34 cellular contexts compared by ENCODE assay signal in the genomic region with DNA sequence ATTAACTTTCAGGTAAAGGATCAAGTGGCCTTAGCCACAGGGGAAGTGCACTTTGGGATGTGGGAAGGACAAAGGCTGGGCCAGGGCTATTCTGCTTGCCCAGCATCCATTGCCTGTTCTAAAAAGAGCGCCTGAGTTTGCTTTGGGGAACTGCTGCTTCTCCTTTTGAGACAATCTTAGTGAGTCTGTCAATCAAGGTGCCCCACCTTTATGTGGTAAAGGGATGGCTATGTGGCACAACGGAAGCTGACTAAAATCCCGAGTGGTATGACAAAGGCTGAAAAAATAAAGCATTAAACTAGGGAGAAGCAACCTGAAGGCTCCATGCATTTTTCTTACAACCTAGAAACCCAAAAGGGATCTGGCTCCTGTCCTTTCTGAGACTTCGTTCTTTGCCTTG.
"Had no signal": no experiment of that assay in that cellular context is flagged by ENCODE, and none has a peak within 500 bp of the region (broad histone marks: within the 10 kb centered on the region; RNA-seq: fewer than 3 reads in every experiment).

No MANE protein-coding gene starts in this region.

- H3K4me1 Mint-ChIP-seq: activated CD4-positive, alpha-beta T cell treated with anti-CD3 and anti-CD28 coated beads for 36 hours; activated CD4-positive, alpha-beta T cell treated with anti-CD3 and anti-CD28 coated beads, Interleukin-2, amount 10 ng/mL, durations not matched to agents 24 days and 14 days; activated CD8-positive, alpha-beta memory T cell treated with anti-CD3 and anti-CD28 coated beads, Interleukin-2, amount 10 ng/mL, durations not matched to agents 7 days and 5 days; activated naive CD4-positive, alpha-beta T cell treated with anti-CD3 and anti-CD28 coated beads, Interleukin-2, amount 50 U/mL, for 24 hours; activated naive CD8-positive, alpha-beta T cell treated with anti-CD3 and anti-CD28 coated beads, Interleukin-2, amount 10 ng/mL, durations not matched to agents 7 days and 5 days; T-helper 17 cell had no signal

- ATAC-seq: activated CD4-positive, alpha-beta T cell treated with anti-CD3 and anti-CD28 coated beads for 36 hours; activated CD8-positive, alpha-beta memory T cell treated with anti-CD3 and anti-CD28 coated beads, Interleukin-2, amount 10 ng/mL, durations not matched to agents 7 days and 5 days; activated CD8-positive, alpha-beta T cell treated with anti-CD3 and anti-CD28 coated beads, Interleukin-2, amount 10 ng/mL, durations not matched to agents 7 days and 5 days; effector memory CD8-positive, alpha-beta T cell; gastroesophageal sphincter; heart right ventricle; T-helper 17 cell had no signal

- H3K27me3 ChIP-seq: ascending aorta, breast epithelium, cardiac muscle cell, dorsolateral prefrontal cortex, esophagus squamous epithelium, gastroesophageal sphincter, heart right ventricle had no signal

- H3K27me3 Mint-ChIP-seq: activated CD4-positive, alpha-beta T cell treated with anti-CD3 and anti-CD28 coated beads for 36 hours; activated CD4-positive, alpha-beta T cell treated with anti-CD3 and anti-CD28 coated beads, Interleukin-2, amount 10 ng/mL, durations not matched to agents 24 days and 14 days; activated CD8-positive, alpha-beta memory T cell treated with anti-CD3 and anti-CD28 coated beads, Interleukin-2, amount 10 ng/mL, durations not matched to agents 7 days and 5 days; activated naive CD4-positive, alpha-beta T cell treated with anti-CD3 and anti-CD28 coated beads, Interleukin-2, amount 50 U/mL, for 24 hours; activated naive CD8-positive, alpha-beta T cell treated with anti-CD3 and anti-CD28 coated beads, Interleukin-2, amount 10 ng/mL, durations not matched to agents 7 days and 5 days; brain; dendritic cell treated with granulocyte-macrophage colony-stimulating factor and Interleukin-4, amounts not matched to agents 40 ng/mL and 50 ng/mL, for 4 days; effector memory CD8-positive, alpha-beta T cell had no signal

- DNase-seq: activated CD4-positive, alpha-beta memory T cell treated with anti-CD3 and anti-CD28 coated beads for 36 hours; activated CD4-positive, alpha-beta T cell treated with anti-CD3 and anti-CD28 coated beads for 36 hours; activated CD4-positive, alpha-beta T cell treated with anti-CD3 and anti-CD28 coated beads, Interleukin-2, amount 10 ng/mL, durations not matched to agents 24 days and 14 days; activated CD4-positive, CD25-positive, alpha-beta regulatory T cell; activated CD4-positive, CD25-positive, alpha-beta regulatory T cell treated with anti-CD3 and anti-CD28 coated beads, Interleukin-2, amount 50 U/mL, for 72 hours; activated CD8-positive, alpha-beta memory T cell treated with anti-CD3 and anti-CD28 coated beads, Interleukin-2, amount 10 ng/mL, durations not matched to agents 7 days and 5 days; activated CD8-positive, alpha-beta memory T cell treated with anti-CD3 and anti-CD28 coated beads, Interleukin-2, amount 50 U/mL, for 4 hours; activated CD8-positive, alpha-beta T cell treated with anti-CD3 and anti-CD28 coated beads, Interleukin-2, amount 10 ng/mL, durations not matched to agents 7 days and 5 days; activated effector memory CD4-positive, alpha-beta T cell treated with anti-CD3 and anti-CD28 coated beads, Interleukin-2, amount 50 U/mL, for 16 hours; activated naive CD4-positive, alpha-beta T cell treated with anti-CD3 and anti-CD28 coated beads for 36 hours; activated naive CD8-positive, alpha-beta T cell treated with anti-CD3 and anti-CD28 coated beads, Interleukin-2, amount 10 ng/mL, durations not matched to agents 7 days and 5 days; activated T-cell treated with anti-CD3 and anti-CD28 coated beads, Interleukin-2, amount 50 U/mL, for 1 hour; activated T-cell treated with anti-CD3 and anti-CD28 coated beads, Interleukin-2, amount 50 U/mL, for 48 hours; central memory CD4-positive, alpha-beta T cell; cerebellar nuclear complex; dorsolateral prefrontal cortex; effector memory CD8-positive, alpha-beta T cell; erythroblast; esophagus squamous epithelium; heart right ventricle; T-helper 1 cell; T-helper 17 cell; T1000 had no signal

- H3K36me3 ChIP-seq: ascending aorta, breast epithelium, cardiac muscle cell, esophagus squamous epithelium, gastroesophageal sphincter, heart right ventricle had no signal

- H3K9me3 ChIP-seq: ascending aorta, breast epithelium, esophagus squamous epithelium, gastroesophageal sphincter, heart right ventricle had no signal

- H3K4me1 ChIP-seq: ascending aorta, breast epithelium, heart right ventricle had no signal

- H3K9me3 Mint-ChIP-seq: activated CD4-positive, alpha-beta memory T cell treated with anti-CD3 and anti-CD28 coated beads for 36 hours; activated CD4-positive, alpha-beta T cell treated with anti-CD3 and anti-CD28 coated beads, Interleukin-2, amount 10 ng/mL, durations not matched to agents 24 days and 14 days; activated naive CD4-positive, alpha-beta T cell treated with anti-CD3 and anti-CD28 coated beads for 36 hours; activated naive CD4-positive, alpha-beta T cell treated with anti-CD3 and anti-CD28 coated beads, Interleukin-2, amount 50 U/mL, for 24 hours; activated naive CD8-positive, alpha-beta T cell treated with anti-CD3 and anti-CD28 coated beads, Interleukin-2, amount 10 ng/mL, durations not matched to agents 7 days and 5 days; activated T-helper 1 cell treated with anti-CD3 and anti-CD28 coated beads, Interleukin-12 subunit alpha, Interleukin-12 subunit beta, Interleukin-2, Interleukin-4 antibody, amounts not matched to agents 30 ng/mL and 10 ng/mL and 1 ng/mL, durations not matched to agents 14 hours and 24 hours and 36 hours; activated T-helper 2 cell treated with anti-CD3 and anti-CD28 coated beads, Interferon-gamma antibody, Interleukin-2, Interleukin-4, amounts not matched to agents 10 μg/mL and 5 μg/mL and 100 μg/mL, durations not matched to agents 14 hours and 24 hours and 36 hours; dendritic cell treated with granulocyte-macrophage colony-stimulating factor and Interleukin-4, amounts not matched to agents 40 ng/mL and 50 ng/mL, for 4 days; effector memory CD8-positive, alpha-beta T cell; T-helper 2 cell treated with Interferon-gamma antibody and Interleukin-4, amounts not matched to agents 5 μg/mL and 100 μg/mL, for 36 hours had no signal

- H3K4me3 Mint-ChIP-seq: activated CD4-positive, alpha-beta memory T cell treated with anti-CD3 and anti-CD28 coated beads for 36 hours; activated CD4-positive, alpha-beta T cell treated with anti-CD3 and anti-CD28 coated beads for 36 hours; activated CD4-positive, alpha-beta T cell treated with anti-CD3 and anti-CD28 coated beads, Interleukin-2, amount 10 ng/mL, durations not matched to agents 24 days and 14 days; activated CD8-positive, alpha-beta memory T cell treated with anti-CD3 and anti-CD28 coated beads, Interleukin-2, amount 10 ng/mL, durations not matched to agents 7 days and 5 days; activated CD8-positive, alpha-beta T cell treated with anti-CD3 and anti-CD28 coated beads, Interleukin-2, amount 10 ng/mL, durations not matched to agents 7 days and 5 days; activated naive CD4-positive, alpha-beta T cell treated with anti-CD3 and anti-CD28 coated beads for 36 hours; activated naive CD4-positive, alpha-beta T cell treated with anti-CD3 and anti-CD28 coated beads, Interleukin-2, amount 50 U/mL, for 24 hours; activated naive CD8-positive, alpha-beta T cell treated with anti-CD3 and anti-CD28 coated beads, Interleukin-2, amount 10 ng/mL, durations not matched to agents 7 days and 5 days; activated T-helper 1 cell treated with anti-CD3 and anti-CD28 coated beads, Interleukin-12 subunit alpha, Interleukin-12 subunit beta, Interleukin-2, Interleukin-4 antibody, amounts not matched to agents 30 ng/mL and 10 ng/mL and 1 ng/mL, durations not matched to agents 14 hours and 24 hours and 36 hours; brain; dendritic cell treated with granulocyte-macrophage colony-stimulating factor and Interleukin-4, amounts not matched to agents 40 ng/mL and 50 ng/mL, for 4 days; effector memory CD8-positive, alpha-beta T cell; T-helper 17 cell; T-helper 2 cell treated with Interferon-gamma antibody and Interleukin-4, amounts not matched to agents 5 μg/mL and 100 μg/mL, for 36 hours had no signal

- H3K36me3 Mint-ChIP-seq: activated CD4-positive, alpha-beta memory T cell treated with anti-CD3 and anti-CD28 coated beads for 36 hours; activated CD8-positive, alpha-beta memory T cell treated with anti-CD3 and anti-CD28 coated beads, Interleukin-2, amount 10 ng/mL, durations not matched to agents 7 days and 5 days; activated naive CD4-positive, alpha-beta T cell treated with anti-CD3 and anti-CD28 coated beads, Interleukin-2, amount 50 U/mL, for 24 hours; activated naive CD8-positive, alpha-beta T cell treated with anti-CD3 and anti-CD28 coated beads, Interleukin-2, amount 10 ng/mL, durations not matched to agents 7 days and 5 days; brain had no signal

- H3K27ac Mint-ChIP-seq: activated CD4-positive, alpha-beta memory T cell treated with anti-CD3 and anti-CD28 coated beads for 36 hours; activated CD4-positive, alpha-beta T cell treated with anti-CD3 and anti-CD28 coated beads for 36 hours; activated CD4-positive, alpha-beta T cell treated with anti-CD3 and anti-CD28 coated beads, Interleukin-2, amount 10 ng/mL, durations not matched to agents 24 days and 14 days; activated CD8-positive, alpha-beta memory T cell treated with anti-CD3 and anti-CD28 coated beads, Interleukin-2, amount 10 ng/mL, durations not matched to agents 7 days and 5 days; activated CD8-positive, alpha-beta T cell treated with anti-CD3 and anti-CD28 coated beads, Interleukin-2, amount 10 ng/mL, durations not matched to agents 7 days and 5 days; activated naive CD4-positive, alpha-beta T cell treated with anti-CD3 and anti-CD28 coated beads for 36 hours; activated naive CD4-positive, alpha-beta T cell treated with anti-CD3 and anti-CD28 coated beads, Interleukin-2, amount 50 U/mL, for 24 hours; activated naive CD8-positive, alpha-beta T cell treated with anti-CD3 and anti-CD28 coated beads, Interleukin-2, amount 10 ng/mL, durations not matched to agents 7 days and 5 days; activated T-helper 1 cell treated with anti-CD3 and anti-CD28 coated beads, Interleukin-12 subunit alpha, Interleukin-12 subunit beta, Interleukin-2, Interleukin-4 antibody, amounts not matched to agents 30 ng/mL and 10 ng/mL and 1 ng/mL, durations not matched to agents 14 hours and 24 hours and 36 hours; activated T-helper 2 cell treated with anti-CD3 and anti-CD28 coated beads, Interferon-gamma antibody, Interleukin-2, Interleukin-4, amounts not matched to agents 10 μg/mL and 5 μg/mL and 100 μg/mL, durations not matched to agents 14 hours and 24 hours and 36 hours; brain; dendritic cell treated with granulocyte-macrophage colony-stimulating factor and Interleukin-4, amounts not matched to agents 40 ng/mL and 50 ng/mL, for 4 days; effector memory CD8-positive, alpha-beta T cell; T-helper 17 cell; T-helper 2 cell treated with Interferon-gamma antibody and Interleukin-4, amounts not matched to agents 5 μg/mL and 100 μg/mL, for 36 hours had no signal

- H3K4me3 ChIP-seq: ascending aorta, breast epithelium, cardiac muscle cell, coronary artery, dorsolateral prefrontal cortex, esophagus squamous epithelium, gastroesophageal sphincter, heart right ventricle had no signal

- H3K27ac ChIP-seq: ascending aorta, breast epithelium, cardiac muscle cell, coronary artery, dorsolateral prefrontal cortex, gastroesophageal sphincter, heart right ventricle had no signal
